In the genomic region with DNA sequence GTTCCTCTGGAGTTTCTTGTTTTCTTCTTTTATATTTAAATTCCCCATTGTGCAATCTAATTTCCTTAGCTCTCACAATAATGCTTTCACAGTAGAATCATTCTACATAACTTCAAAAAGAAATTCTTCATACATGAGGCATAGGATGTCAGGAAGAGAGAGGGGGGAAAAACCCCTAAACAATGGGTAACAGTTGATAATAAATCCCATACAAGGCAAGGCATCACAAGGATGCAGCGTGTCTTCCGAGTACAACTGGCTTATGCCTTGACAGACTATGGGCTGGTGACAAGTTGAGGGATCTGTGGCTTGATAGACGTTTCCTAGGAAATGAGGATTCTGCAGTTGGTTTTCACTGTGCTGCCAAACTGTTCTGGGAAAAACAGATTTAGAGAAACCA, we compare ENCODE assay signal across 15 cellular contexts.
DNase-seq lines count a peak whose midpoint lies in the region; ATAC-seq, FAIRE-seq and TF ChIP-seq lines count a peak whose summit lies in the region.
"Had no signal": no experiment of that assay in that cellular context is flagged by ENCODE, and none has a peak within 500 bp of the region (broad histone marks: within the 10 kb centered on the region; RNA-seq: fewer than 3 reads in every experiment).

No MANE protein-coding gene starts in this region.

- H3K18ac ChIP-seq in IMR-90 (ENCODE audit: low read depth, low read length) (peak overlapping the region; percentile 94), H1 (ENCODE audit: extremely low read depth, low read length) (no peak overlapping the region), mesendoderm (ENCODE audit: low read length) (no peak overlapping the region)

- peaks cover 4% of the 10 kb centered on the region for H3K9me1 ChIP-seq in IMR-90 (ENCODE audit: insufficient read depth, low read length)

- H4K5ac ChIP-seq in IMR-90 (ENCODE audit: low read depth, low read length) (peak overlapping the region; percentile 41), H1 (ENCODE audit: insufficient read length, low read depth, low read length) (no peak overlapping the region), mesendoderm (ENCODE audit: low read length) (no peak overlapping the region)

- POLR2A ChIA-PET in IMR-90 (lab: Charles Lee; ENCODE audit: unreplicated experiment), result interaction anchor here (0.6 kb wide), 2 partner anchors 9 to 502 kb away, joined by 3 read pairs; a partner anchor contains a TSS
- POLR2A ChIA-PET in H1 (lab: Charles Lee; ENCODE audit: partially characterized antibody), result no interaction called here

- H3K9ac ChIP-seq in IMR-90 (ENCODE audit: low read depth, low read length), result peak overlapping the region; percentile 25; the same call in 1 of the 2 replicates
- no peak overlapping the region for H3K9ac ChIP-seq in H1 (replicated peaks in 1 of 4; ENCODE audit: extremely low read depth in 1 of 4, low read depth in 3 of 4, low read length in 3 of 4)
- H3K9ac ChIP-seq in mesendoderm (ENCODE audit: low read length), result no peak overlapping the region
- H3K9ac ChIP-seq: parathyroid adenoma had no signal

- H4K91ac ChIP-seq in IMR-90 (ENCODE audit: insufficient read depth, low read depth, low read length) (peak overlapping the region; percentile 99), H1 (replicated peaks; ENCODE audit: insufficient read length, low read length) (no peak overlapping the region)

- WGBS in IMR-90 (ENCODE audit: extremely low coverage in 2 of 2, insufficient read length in 1 of 2), 2 experiments, result no CpG with 5 or more reads among the region's 3 CpGs
- 80% methylated on average over 3 of the region's 3 CpGs; no CpG with 5 or more reads in 1 of the 2 experiments for WGBS in H1 (ENCODE audit: extremely low coverage in 1 of 2, insufficient coverage in 1 of 2, insufficient read length in 1 of 2, insufficient replicate concordance in 2 of 2, low coverage in 1 of 2, low lambda C conversion rate in 2 of 2, missing lambda C conversion rate in 1 of 2), 2 experiments
- no CpG with 5 or more reads among the region's 3 CpGs for WGBS in mesendoderm (ENCODE audit: extremely low coverage, insufficient coverage, low lambda C conversion rate)

- ATAC-seq in IMR-90 (ENCODE audit: low read depth) (peak; percentile 54), GM21526 (IDR thresholded peaks at IDR 0.05; ENCODE audit: low FRiP score, unreplicated experiment) (no peak)

- H3K23ac ChIP-seq in IMR-90 (ENCODE audit: low read depth, low read length) (peak overlapping the region; percentile 94), H1 (ENCODE audit: insufficient read length) (no peak overlapping the region), mesendoderm (ENCODE audit: low read length) (no peak overlapping the region)

- H2BK15ac ChIP-seq in IMR-90 (ENCODE audit: low read depth, low read length) (peak overlapping the region; percentile 75), H1 (ENCODE audit: low read length) (no peak overlapping the region), mesendoderm (replicated peaks; ENCODE audit: low read depth) (no peak overlapping the region)

- dilution Hi-C loops in IMR-90 (cut with HindIII; ENCODE audit: low sequenced_read_pairs, unreplicated experiment), result no loop called here

- peak overlapping the region; percentile 90 for H3K14ac ChIP-seq in IMR-90 (replicated peaks; ENCODE audit: low read depth, low read length)
- H3K14ac ChIP-seq in H1 (ENCODE audit: insufficient read length), result no peak overlapping the region

- H2BK120ac ChIP-seq in IMR-90 (ENCODE audit: low read depth, low read length) (peak overlapping the region; percentile 99), H1 (replicated peaks; ENCODE audit: low read depth, low read length) (no peak overlapping the region), mesendoderm (ENCODE audit: low read depth, low read length) (no peak overlapping the region)

- H3K23me2 ChIP-seq in H1 (ENCODE audit: low read depth, low read length), result no peaks in the 10 kb centered on the region

- H3K79me1 ChIP-seq in IMR-90 (ENCODE audit: low read depth in 1 of 2, low read length in 2 of 2) (no peaks in the 10 kb centered on the region), H1 (ENCODE audit: low read depth, low read length) (no peaks in the 10 kb centered on the region), mesendoderm (ENCODE audit: low read length) (no peaks in the 10 kb centered on the region)

- H3K56ac ChIP-seq in IMR-90 (ENCODE audit: extremely low read depth, insufficient read depth, low read length) (peak overlapping the region; percentile 96), H1 (replicated peaks; ENCODE audit: insufficient read length, low read depth, low read length) (no peak overlapping the region), mesendoderm (ENCODE audit: low read length) (no peak overlapping the region)

- TF ChIP-seq POLR2A in IMR-90 (IDR thresholded peaks at IDR 0.05; ENCODE audit: low read depth, low read length) (no peak), H1 (IDR thresholded peaks at IDR 0.05; ENCODE audit: control extremely low read depth in 1 of 2, low read depth in 2 of 2, low read length in 2 of 2) (no peak)

- intact Hi-C loops in IMR-90 (cut with micrococcal nuclease), result loop anchor here (1.0 to 5.0 kb wide), 3 partner anchors 24 to 581 kb away; a partner anchor contains a TSS

- H3K4me1 ChIP-seq in IMR-90 (ENCODE audit: control insufficient read depth, insufficient read depth, low read length), result peaks cover 9% of the 10 kb centered on the region
- H3K4me1 ChIP-seq in H1 (replicated peaks in 1 of 4; ENCODE audit: control insufficient read depth in 3 of 4, insufficient read depth in 4 of 4, low read length in 3 of 4), result peaks cover 0 to 4% (median 0%) of the 10 kb centered on the region in 4 experiments; a peak in 3 of 7 replicates
- H3K4me1 ChIP-seq in mesendoderm (ENCODE audit: control insufficient read depth, low read depth, low read length), result peaks cover 3% of the 10 kb centered on the region
- H3K4me1 ChIP-seq: parathyroid adenoma had no signal

- DNase-seq in AG08396 (ENCODE audit: low spot score), result peak; percentile 8
- peak; percentile 78 for DNase-seq in IMR-90
- DNase-seq in H1 (ENCODE audit: low read depth in 1 of 2, low spot score in 2 of 2), result no peak
- DNase-seq in mesendoderm, result peak; percentile 31
- DNase-seq in activated gamma-delta T cell treated with Interleukin-2 at 50 U/mL for 16 hours, result no peak
- DNase-seq in iPS-NIHi7 (ENCODE audit: extremely low spot score), result no peak
- DNase-seq in substantia nigra (lab: John Stamatoyannopoulos, UW), result no peak
- DNase-seq: activated gamma-delta T cell, NCI-H2029, SHP77, tibial artery had no signal

- peak overlapping the region; percentile 78 for H3K27ac ChIP-seq in IMR-90 (ENCODE audit: insufficient read depth, low read length)
- no peak overlapping the region for H3K27ac ChIP-seq in H1 (ENCODE audit: low read depth, low read length)
- no peak overlapping the region for H3K27ac ChIP-seq in mesendoderm (ENCODE audit: low read depth, low read length)
- H3K27ac ChIP-seq in substantia nigra (ENCODE audit: low read depth, low read length, poor library complexity, severe bottlenecking), result no peak overlapping the region
- H3K27ac ChIP-seq: epithelial cell of prostate, parathyroid adenoma, tibial artery had no signal

- CTCF ChIA-PET in IMR-90 (lab: Yijun Ruan, JAX), result interaction anchor here (0.7 to 1.0 kb wide), 2 partner anchors 50 to 66 kb away, joined by 3 to 4 read pairs; no protein-coding TSS in a partner anchor
- CTCF ChIA-PET in H1 (lab: Charles Lee; ENCODE audit: partially characterized antibody), result interaction anchor here (1.1 to 2.2 kb wide), 7 partner anchors 9 to 246 kb away, joined by 3 to 6 read pairs (median 4); no protein-coding TSS in a partner anchor

- H3K4me3 ChIP-seq in IMR-90 (ENCODE audit: insufficient read depth, low read depth, low read length) (no peak overlapping the region), H1 (ENCODE audit: extremely low read depth in 1 of 4, insufficient read depth in 2 of 4, low read depth in 3 of 4, low read length in 4 of 4) (no peak overlapping the region), mesendoderm (ENCODE audit: low read length) (no peak overlapping the region)
- H3K4me3 ChIP-seq: tibial artery had no signal

- H3K27me3 ChIP-seq in IMR-90 (ENCODE audit: control insufficient read depth, insufficient read depth, low read length), result no peaks in the 10 kb centered on the region
- H3K27me3 ChIP-seq in H1 (replicated peaks in 1 of 4; ENCODE audit: control insufficient read depth in 3 of 4, extremely low read depth in 1 of 4, insufficient read depth in 3 of 4, low read length in 3 of 4), result no peaks in the 10 kb centered on the region
- no peaks in the 10 kb centered on the region for H3K27me3 ChIP-seq in mesendoderm (ENCODE audit: insufficient read depth, low read length, poor library complexity)
- H3K27me3 ChIP-seq: tibial artery had no signal

- FAIRE-seq in H1 (lab: Jason Lieb, UNC), result no peak
- FAIRE-seq: GM19239 had no signal

- H2AK5ac ChIP-seq in IMR-90 (ENCODE audit: low read depth, low read length) (peak overlapping the region; percentile 93), H1 (ENCODE audit: low read depth, low read length) (no peak overlapping the region; the same call in 1 of the 2 replicates), mesendoderm (ENCODE audit: low read length) (no peak overlapping the region)

- TF ChIP-seq CTCF in IMR-90 (conservative IDR thresholded peaks at IDR 0.05; ENCODE audit: low read depth, low read length) (no peak), H1 (IDR thresholded peaks at IDR 0.05; ENCODE audit: control extremely low read depth in 1 of 3, insufficient read depth in 1 of 3, low read depth in 1 of 3, low read length in 3 of 3) (no peak)

- H2BK20ac ChIP-seq in IMR-90 (ENCODE audit: low read depth, low read length) (peak overlapping the region; percentile 95), H1 (ENCODE audit: low read length) (0 out of 2 replicates have a peak overlapping the region, but pooled peaks have one; percentile 87)

- peak overlapping the region; percentile 63; the same call in 1 of the 2 replicates for H2BK12ac ChIP-seq in H1 (ENCODE audit: low read depth, low read length)

- H4K8ac ChIP-seq in IMR-90 (ENCODE audit: low read depth in 2 of 2, low read length in 2 of 2) (peak overlapping the region; percentile 92 to 96), H1 (ENCODE audit: extremely low read depth, insufficient read depth, low read length) (no peak overlapping the region), mesendoderm (ENCODE audit: low read depth, low read length) (no peak overlapping the region)

- H3K4me2 ChIP-seq in IMR-90 (ENCODE audit: low read depth, low read length), result peak overlapping the region; percentile 53; the same call in 1 of the 2 replicates
- no peak overlapping the region for H3K4me2 ChIP-seq in H1 (ENCODE audit: insufficient read depth in 1 of 2, low read depth in 2 of 2, low read length in 2 of 2)
- no peak overlapping the region for H3K4me2 ChIP-seq in mesendoderm (ENCODE audit: low read length)

- H3K36me3 ChIP-seq in IMR-90 (ENCODE audit: control insufficient read depth, insufficient read depth, low read length) (no peaks in the 10 kb centered on the region), H1 (ENCODE audit: control insufficient read depth in 2 of 4, insufficient read depth in 4 of 4, low read length in 3 of 4) (peaks cover 0 to 3% (median 0%) of the 10 kb centered on the region in 4 experiments; a peak in 1 of 8 replicates), mesendoderm (ENCODE audit: control insufficient read depth, insufficient read depth, low read length) (no peaks in the 10 kb centered on the region)
- H3K36me3 ChIP-seq: tibial artery had no signal

- peak overlapping the region; percentile 1 for H2AFZ ChIP-seq in IMR-90 (replicated peaks; ENCODE audit: low read length, poor library complexity)
- no peak overlapping the region for H2AFZ ChIP-seq in H1 (ENCODE audit: low read length)
- H2AFZ ChIP-seq: parathyroid adenoma had no signal

- no TSS peak for BruUV-seq in IMR-90 (replicated peaks; lab: Mats Ljungman, UMichigan)

- no peaks in the 10 kb centered on the region for H3K79me2 ChIP-seq in H1 (ENCODE audit: control insufficient read depth in 1 of 2, insufficient read depth in 2 of 2, low read length in 2 of 2)
- H3K79me2 ChIP-seq in mesendoderm (ENCODE audit: control insufficient read depth, insufficient read depth, low read length), result no peaks in the 10 kb centered on the region
- H3K79me2 ChIP-seq: parathyroid adenoma had no signal

- no peaks in the 10 kb centered on the region for H4K20me1 ChIP-seq in IMR-90 (ENCODE audit: insufficient read depth, low read length)
- H4K20me1 ChIP-seq in H1 (replicated peaks in 1 of 2; ENCODE audit: control insufficient read depth in 1 of 2, insufficient read depth in 2 of 2, low read length in 2 of 2), result no peaks in the 10 kb centered on the region

- H3K9me3 ChIP-seq in IMR-90 (ENCODE audit: control insufficient read depth, insufficient read depth, low read length) (peaks cover 3% of the 10 kb centered on the region; the same call in 1 of the 2 replicates), H1 (ENCODE audit: insufficient read depth in 2 of 2, low read depth in 1 of 2, low read length in 1 of 2) (no peaks in the 10 kb centered on the region)
- H3K9me3 ChIP-seq: tibial artery had no signal

- H2AK9ac ChIP-seq in IMR-90 (replicated peaks; ENCODE audit: low read depth, low read length, poor library complexity), result no peak overlapping the region

- in situ Hi-C loops in IMR-90 (cut with MboI; ENCODE audit: low sequenced_read_pairs), result no loop called here

- H3K4ac ChIP-seq in IMR-90 (ENCODE audit: low read depth, low read length) (peak overlapping the region; percentile 97), H1 (replicated peaks; ENCODE audit: insufficient read length, low read depth, low read length) (no peak overlapping the region), mesendoderm (ENCODE audit: low read depth, low read length) (no peak overlapping the region)

- TF ChIP-seq RAD21 in IMR-90 (IDR thresholded peaks at IDR 0.05; ENCODE audit: low read length) (no peak), H1 (IDR thresholded peaks at IDR 0.05 in 1 of 2, conservative IDR thresholded peaks at IDR 0.05 in 1 of 2; ENCODE audit: low read depth in 2 of 2, low read length in 2 of 2) (no peak)

- no peak for TF ChIP-seq EP300 in H1 (IDR thresholded peaks at IDR 0.05; ENCODE audit: borderline replicate concordance in 1 of 2, low read depth in 2 of 2, low read length in 2 of 2)

- H2BK5ac ChIP-seq in IMR-90 (ENCODE audit: low read depth, low read length, poor library complexity, severe bottlenecking), result peak overlapping the region; percentile 97
- no peak overlapping the region for H2BK5ac ChIP-seq in H1 (ENCODE audit: low read depth, low read length)
- no peak overlapping the region for H2BK5ac ChIP-seq in mesendoderm (ENCODE audit: low read length)

Comparison
In these comparisons a context has a peak if more than half of its experiments do, and no peak if none do; other contexts are left out.
1. DNase-seq: peak in AG08396 (single experiment), IMR-90 (single experiment) and mesendoderm (single experiment); none in H1 (0 of 2), activated gamma-delta T cell treated with Interleukin-2 at 50 U/mL for 16 hours (single experiment), iPS-NIHi7 (single experiment) and substantia nigra (0 of 49).
2. H4K8ac ChIP-seq: peak in IMR-90 (2 of 2); none in H1 (single experiment) and mesendoderm (single experiment).